ENCODE assay signal across 17 cellular contexts in genomic region chr10:1214882-1215540, GRCh38.
"Had no signal": no experiment of that assay in that cellular context is flagged by ENCODE, and none has a peak within 500 bp of the region (broad histone marks: within the 10 kb centered on the region; RNA-seq: fewer than 3 reads in every experiment).

No MANE protein-coding gene starts in this region.

- H3K27ac ChIP-seq: gastrocnemius medialis, suprapubic skin, thyroid gland, uterus had no signal

- H3K4me3 Mint-ChIP-seq: mesothelial cell of epicardium, nephron, type B pancreatic cell had no signal

- H3K4me3 ChIP-seq: gastrocnemius medialis, suprapubic skin, thyroid gland, uterus had no signal

- H3K27me3 ChIP-seq: gastrocnemius medialis, suprapubic skin, thyroid gland, uterus had no signal

- ATAC-seq: esophagus mucosa, gastrocnemius medialis, left cardiac atrium, left ventricle myocardium superior, right cardiac atrium had no signal

- H3K4me1 ChIP-seq: gastrocnemius medialis, suprapubic skin, thyroid gland, uterus had no signal

- H3K36me3 ChIP-seq: gastrocnemius medialis, suprapubic skin, thyroid gland, uterus had no signal

- H3K9me3 ChIP-seq: gastrocnemius medialis, suprapubic skin, thyroid gland, uterus had no signal

- H3K27ac Mint-ChIP-seq: mesothelial cell of epicardium, nephron, type B pancreatic cell had no signal

- DNase-seq: effector memory CD4-positive, alpha-beta T cell; gastrocnemius medialis; glutamatergic neuron; kidney; left cardiac atrium; left ventricle myocardium superior; right cardiac atrium; small intestine; stimulated activated CD4-positive, alpha-beta T cell treated with anti-CD3 and anti-CD28 coated beads, Interleukin-2, amount 100 ng/mL, for 48 hours; stimulated activated naive CD4-positive, alpha-beta T cell treated with Interleukin-2 at 50 U/mL for 16 hours; thyroid gland; uterus had no signal

- H3K9me3 Mint-ChIP-seq: mesothelial cell of epicardium, nephron, type B pancreatic cell had no signal

- H3K36me3 Mint-ChIP-seq: mesothelial cell of epicardium, type B pancreatic cell had no signal

- H3K4me1 Mint-ChIP-seq: mesothelial cell of epicardium, nephron had no signal
